ENCODE assay signal across 28 cellular contexts in the genomic region with DNA sequence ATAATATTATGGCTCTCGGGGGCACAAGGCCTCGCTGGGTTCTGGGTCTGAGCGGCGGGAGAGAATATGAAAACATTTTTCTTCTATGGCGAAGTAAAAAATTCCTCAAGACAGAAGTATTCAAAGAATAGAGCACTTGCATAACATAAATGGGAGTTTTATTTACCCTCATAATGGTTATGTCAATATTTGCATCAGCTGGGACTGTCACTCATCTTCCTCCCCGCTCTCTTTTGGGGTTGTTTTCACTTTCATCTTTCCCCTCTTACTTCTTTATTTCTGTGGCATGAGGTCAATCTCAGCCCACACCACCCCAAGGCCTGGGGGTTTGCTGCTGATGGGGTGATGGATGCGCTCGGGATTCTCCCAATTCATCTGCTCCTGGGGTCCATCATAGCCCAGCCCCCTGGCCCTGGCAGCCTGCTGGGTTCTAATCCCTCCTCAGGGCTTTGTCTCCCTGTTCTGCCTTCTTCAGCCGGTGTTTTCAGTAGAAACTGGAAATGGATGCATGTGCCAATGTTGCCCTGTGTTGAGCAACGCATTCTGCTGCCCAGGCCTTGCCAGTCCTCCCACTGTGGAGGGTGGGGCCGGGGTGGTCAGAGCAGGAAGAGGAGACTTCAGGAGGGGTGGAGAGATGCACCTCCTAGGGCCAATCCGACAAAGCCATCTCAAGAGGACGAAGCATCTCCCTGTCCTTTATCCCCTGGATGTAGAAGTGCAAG. TPM values are rescaled to one million over a fixed set of nuclear protein-coding genes. Genes with fewer than 3 reads are reported as not detected.
"Had no signal": no experiment of that assay in that cellular context is flagged by ENCODE, and none has a peak within 500 bp of the region (broad histone marks: within the 10 kb centered on the region; RNA-seq: fewer than 3 reads in every experiment).

No MANE protein-coding gene starts in this region.

- H3K4me1 Mint-ChIP-seq: mesothelial cell of epicardium had no signal

- H3K4me3 Mint-ChIP-seq: activated naive CD8-positive, alpha-beta T cell; activated T-cell treated with anti-CD3 and anti-CD28 coated beads, Interleukin-2, amount 50 U/mL, for 4 hours; mesothelial cell of epicardium; nephron; stimulated activated naive CD8-positive, alpha-beta T cell treated with anti-CD3 and anti-CD28 coated beads, Interleukin-15, Interleukin-2, amounts not matched to agents 100 ng/mL and 50 ng/mL, for 24 hours; WTC11 had no signal

- ATAC-seq: activated T-cell treated with anti-CD3 and anti-CD28 coated beads, Interleukin-2, amount 50 U/mL, for 4 hours; left lung; WTC11 had no signal

- H3K27me3 ChIP-seq: adrenal gland, ascending aorta, uterus had no signal

- H3K4me1 ChIP-seq: uterus had no signal

- H3K27ac ChIP-seq: adrenal gland, ascending aorta, brain microvascular endothelial cell, left lung, tibial nerve, uterus had no signal

- H3K9me3 Mint-ChIP-seq: activated T-cell treated with anti-CD3 and anti-CD28 coated beads, Interleukin-2, amount 50 U/mL, for 4 hours; activated T-helper 2 cell treated with anti-CD3 and anti-CD28 coated beads, Interferon-gamma antibody, Interleukin-2, Interleukin-4, amounts not matched to agents 10 μg/mL and 5 μg/mL and 100 μg/mL, durations not matched to agents 14 hours and 24 hours and 36 hours; mesothelial cell of epicardium; nephron; stimulated activated naive CD8-positive, alpha-beta T cell treated with anti-CD3 and anti-CD28 coated beads, Interleukin-15, Interleukin-2, amounts not matched to agents 100 ng/mL and 50 ng/mL, for 24 hours; WTC11 had no signal

- H3K9me3 ChIP-seq: adrenal gland, ascending aorta, left lung, tibial nerve, uterus had no signal

- H3K36me3 ChIP-seq: adrenal gland, ascending aorta, brain microvascular endothelial cell, left lung, tibial nerve, uterus had no signal

- H3K36me3 Mint-ChIP-seq: activated naive CD8-positive, alpha-beta T cell; mesothelial cell of epicardium; WTC11 had no signal

- DNase-seq: activated CD4-positive, alpha-beta T cell treated with anti-CD3 and anti-CD28 coated beads, Interleukin-2, amount 50 U/mL, for 4 hours; activated CD8-positive, alpha-beta memory T cell treated with anti-CD3 and anti-CD28 coated beads, Interleukin-2, amount 50 U/mL, for 48 hours; activated naive CD4-positive, alpha-beta T cell; activated T-cell treated with anti-CD3 and anti-CD28 coated beads, Interleukin-2, amount 50 U/mL, for 4 hours; adrenal gland; brain microvascular endothelial cell; caudate nucleus; dermis blood vessel endothelial cell; effector CD8-positive, alpha-beta T cell; erythroblast; foreskin fibroblast; left lung; posterior cingulate gyrus; stimulated activated CD4-positive, alpha-beta T cell treated with anti-CD3 and anti-CD28 coated beads, Interleukin-4, amount 100 ng/mL, for 4 hours; substantia nigra; uterus had no signal

- H3K27ac Mint-ChIP-seq: activated naive CD8-positive, alpha-beta T cell; activated T-helper 2 cell treated with anti-CD3 and anti-CD28 coated beads, Interferon-gamma antibody, Interleukin-2, Interleukin-4, amounts not matched to agents 10 μg/mL and 5 μg/mL and 100 μg/mL, durations not matched to agents 14 hours and 24 hours and 36 hours; mesothelial cell of epicardium; nephron; stimulated activated naive CD8-positive, alpha-beta T cell treated with anti-CD3 and anti-CD28 coated beads, Interleukin-15, Interleukin-2, amounts not matched to agents 100 ng/mL and 50 ng/mL, for 24 hours; WTC11 had no signal

- H3K4me3 ChIP-seq: adrenal gland, ascending aorta, left lung, tibial nerve, uterus had no signal

RNA-seq across cellular contexts. Expression of a gene that starts 27.8 kb away (rescaled TPM):
- total RNA-seq: fibroblast of lung, mesothelial cell of epicardium had no signal
- polyA plus RNA-seq: fibroblast of lung had no signal

RNA-seq across cellular contexts. Expression of a gene that starts 56.9 kb away (rescaled TPM):
- total RNA-seq: activated CD8-positive, alpha-beta memory T cell treated with anti-CD3 and anti-CD28 coated beads for 36 hours; activated T-cell treated with anti-CD3 and anti-CD28 coated beads, Interleukin-2, amount 50 U/mL, for 4 hours; activated T-helper 2 cell treated with anti-CD3 and anti-CD28 coated beads, Interferon-gamma antibody, Interleukin-2, Interleukin-4, amounts not matched to agents 10 μg/mL and 5 μg/mL and 100 μg/mL, durations not matched to agents 14 hours and 24 hours and 36 hours; ascending aorta; dermis blood vessel endothelial cell; fibroblast of lung; glomerular endothelial cell; lung microvascular endothelial cell; mesothelial cell of epicardium; tibial nerve had no signal
- polyA plus RNA-seq: fibroblast of lung had no signal
